23 cellular contexts compared by ENCODE assay signal in genomic region chr10:93081834-93082233, GRCh38. TPM values are rescaled to one million over a fixed set of nuclear protein-coding genes. Genes with fewer than 3 reads are reported as not detected.
A peak's percentile ranks its signal among the peaks of the same experiment; 100 is the strongest.
DNase-seq lines count a peak whose midpoint lies in the region; ATAC-seq and TF ChIP-seq lines count a peak whose summit lies in the region.
"Had no signal": no experiment of that assay in that cellular context is flagged by ENCODE, and none has a peak within 500 bp of the region (broad histone marks: within the 10 kb centered on the region; RNA-seq: fewer than 3 reads in every experiment).

No MANE protein-coding gene starts in this region.

- POLR2A ChIA-PET in WTC11 (lab: Charles Lee): no interaction called here

- H3K27me3 Mint-ChIP-seq in osteocyte (ENCODE audit: unreplicated experiment) (peaks cover 3% of the 10 kb centered on the region), WTC11 (ENCODE audit: low read depth) (peaks cover 32% of the 10 kb centered on the region)

- no peak overlapping the region for H3K27ac Mint-ChIP-seq in osteocyte (ENCODE audit: unreplicated experiment)
- no peak overlapping the region for H3K27ac Mint-ChIP-seq in WTC11
- H3K27ac Mint-ChIP-seq: activated CD8-positive, alpha-beta T cell treated with anti-CD3 and anti-CD28 coated beads for 36 hours; activated naive CD4-positive, alpha-beta T cell treated with anti-CD3 and anti-CD28 coated beads for 36 hours; neural progenitor cell; stimulated activated memory B cell treated with anti-CD40 and anti-IgM and Interleukin-4, amounts not matched to agents 10 μg/mL and 1 μg/mL and 100 μg/mL, for 72 hours had no signal

- H3K9me3 Mint-ChIP-seq in osteocyte (ENCODE audit: unreplicated experiment): no peaks in the 10 kb centered on the region
- no peaks in the 10 kb centered on the region; the same call in 1 of the 2 replicates for H3K9me3 Mint-ChIP-seq in WTC11
- H3K9me3 Mint-ChIP-seq: activated CD8-positive, alpha-beta T cell treated with anti-CD3 and anti-CD28 coated beads for 36 hours; activated naive CD4-positive, alpha-beta T cell treated with anti-CD3 and anti-CD28 coated beads for 36 hours; neural progenitor cell; stimulated activated memory B cell treated with anti-CD40 and anti-IgM and Interleukin-4, amounts not matched to agents 10 μg/mL and 1 μg/mL and 100 μg/mL, for 72 hours had no signal

- ATAC-seq in WTC11: no peak
- no peak for ATAC-seq in HG02798 (IDR thresholded peaks at IDR 0.05; ENCODE audit: poor library complexity, unreplicated experiment)
- ATAC-seq: activated CD8-positive, alpha-beta T cell treated with anti-CD3 and anti-CD28 coated beads for 36 hours; left ventricle myocardium superior; mucosa of descending colon; stimulated activated memory B cell treated with anti-CD40 and anti-IgM and Interleukin-4, amounts not matched to agents 10 μg/mL and 1 μg/mL and 100 μg/mL, for 72 hours had no signal

- no peaks in the 10 kb centered on the region for H3K36me3 ChIP-seq in H7 (replicated peaks; ENCODE audit: control insufficient read depth, insufficient read depth, low read length)
- H3K36me3 ChIP-seq: neural progenitor cell, prostate gland had no signal

- H3K4me1 Mint-ChIP-seq in osteocyte (ENCODE audit: unreplicated experiment) (peaks cover 18% of the 10 kb centered on the region), WTC11 (peaks cover 20% of the 10 kb centered on the region)

- CTCF ChIA-PET in WTC11 (lab: Charles Lee): interaction anchor here (0.8 to 1.5 kb wide), 2 partner anchors 267 to 271 kb away, joined by 3 to 4 read pairs; no protein-coding TSS in a partner anchor

- no peaks in the 10 kb centered on the region for H3K36me3 Mint-ChIP-seq in osteocyte (ENCODE audit: unreplicated experiment)
- H3K36me3 Mint-ChIP-seq in WTC11: no peaks in the 10 kb centered on the region
- H3K36me3 Mint-ChIP-seq: neural progenitor cell; stimulated activated memory B cell treated with anti-CD40 and anti-IgM and Interleukin-4, amounts not matched to agents 10 μg/mL and 1 μg/mL and 100 μg/mL, for 72 hours had no signal

- H3K4me3 ChIP-seq in H7 (ENCODE audit: insufficient read depth, low read depth, low read length): no peak overlapping the region
- H3K4me3 ChIP-seq: mucosa of descending colon, neural progenitor cell, prostate gland, skin epidermis had no signal

- DNase-seq in H7 (peak; percentile 12), SW480 (ENCODE audit: low spot score) (peak; percentile 37), glomerular visceral epithelial cell (ENCODE audit: extremely low spot score) (peak; percentile 75), osteocyte (ENCODE audit: extremely low spot score, unreplicated experiment) (peak; percentile 66), WTC11 (ENCODE audit: low spot score) (no peak), SIG-M5 treated with dmso at 0.1 percent for 504 hours (lab: John Stamatoyannopoulos, UW; ENCODE audit: unreplicated experiment) (no peak)
- no peak for DNase-seq in stimulated activated CD4-positive, alpha-beta T cell treated with anti-CD3 and anti-CD28 coated beads, Interleukin-1b, Interleukin-23, amount 100 ng/mL, for 48 hours
- DNase-seq: activated CD4-positive, CD25-positive, alpha-beta regulatory T cell treated with anti-CD3 and anti-CD28 coated beads, Interleukin-2, amount 50 U/mL, for 72 hours; activated CD8-positive, alpha-beta T cell treated with anti-CD3 and anti-CD28 coated beads for 36 hours; activated naive CD4-positive, alpha-beta T cell treated with anti-CD3 and anti-CD28 coated beads for 36 hours; activated T-cell treated with anti-CD3 and anti-CD28 coated beads, Interleukin-2, amount 50 U/mL, for 1 hour; aorta; DMS 273 treated with DMSO at 0.1 percent for 48 hours; Karpas-422; left ventricle myocardium superior; mucosa of descending colon; NCI-H187 treated with DMSO at 0.1 percent for 48 hours; NCI-H2227 treated with DMSO at 0.1 percent for 48 hours had no signal

- TF ChIP-seq CTCF in osteocyte (IDR thresholded peaks at IDR 0.05) (no peak), WTC11 (IDR thresholded peaks at IDR 0.05) (no peak)

- H3K4me3 Mint-ChIP-seq in osteocyte (ENCODE audit: unreplicated experiment) (no peak overlapping the region), WTC11 (no peak overlapping the region)
- H3K4me3 Mint-ChIP-seq: activated CD8-positive, alpha-beta T cell treated with anti-CD3 and anti-CD28 coated beads for 36 hours; activated naive CD4-positive, alpha-beta T cell treated with anti-CD3 and anti-CD28 coated beads for 36 hours; neural progenitor cell; stimulated activated memory B cell treated with anti-CD40 and anti-IgM and Interleukin-4, amounts not matched to agents 10 μg/mL and 1 μg/mL and 100 μg/mL, for 72 hours had no signal

- H3K27me3 ChIP-seq in H7 (ENCODE audit: control insufficient read depth, insufficient read depth, low read length): no peaks in the 10 kb centered on the region; the same call in 1 of the 2 replicates

TF ChIP-seq in WTC11, 78 proteins besides CTCF, POLR2A, EP300 and RAD21 (continues in another document):
- TF ChIP-seq FOXP4 (CRISPR knock-in tag; IDR thresholded peaks at IDR 0.05) (no peak), PRDM15 (CRISPR knock-in tag; IDR thresholded peaks at IDR 0.05) (no peak), ESRRA (CRISPR knock-in tag; IDR thresholded peaks at IDR 0.05; ENCODE audit: borderline replicate concordance) (no peak), ATF6 (CRISPR knock-in tag; IDR thresholded peaks at IDR 0.05) (no peak)

RNA-seq across cellular contexts. Expression of gene CYP26A1, which starts 8.1 kb away (rescaled TPM):
- total RNA-seq in H7 (2014; rRNA removed; shearing (Covaris generic)): 44.4 and 190 TPM in 2 replicates
- total RNA-seq in osteocyte (not detected in 2 replicates), WTC11 (2021) (2.1 to 3.4 TPM (median 3.1 TPM) in 3 replicates)
- total RNA-seq: activated CD8-positive, alpha-beta T cell treated with anti-CD3 and anti-CD28 coated beads for 36 hours; activated naive CD4-positive, alpha-beta T cell treated with anti-CD3 and anti-CD28 coated beads for 36 hours; aorta; left ventricle myocardium superior; mucosa of descending colon; prostate gland had no signal

RNA-seq across cellular contexts. Expression of gene CYP26C1, which starts 21.2 kb away (rescaled TPM):
- total RNA-seq in H7 (2014; rRNA removed; shearing (Covaris generic)): 0.26 and 0.28 TPM in 2 replicates
- total RNA-seq in osteocyte (0.08 TPM in 1 of 2 replicates, not detected in the other), WTC11 (2021) (0.07 to 0.11 TPM (median 0.11 TPM) in 3 replicates)
- total RNA-seq: activated CD8-positive, alpha-beta T cell treated with anti-CD3 and anti-CD28 coated beads for 36 hours; activated naive CD4-positive, alpha-beta T cell treated with anti-CD3 and anti-CD28 coated beads for 36 hours; left ventricle myocardium superior had no signal

Comparison
In these comparisons a context has a peak if more than half of its experiments do, and no peak if none do; other contexts are left out.
1. DNase-seq: peak in H7 (single experiment), SW480 (single experiment), glomerular visceral epithelial cell (single experiment) and osteocyte (single experiment); none in stimulated activated CD4-positive, alpha-beta T cell treated with anti-CD3 and anti-CD28 coated beads, Interleukin-1b, Interleukin-23, amount 100 ng/mL, for 48 hours (single experiment), WTC11 (single experiment) and SIG-M5 treated with dmso at 0.1 percent for 504 hours (single experiment).
2. RNA of gene CYP26A1, which starts 8.1 kb away (total RNA-seq): 44.4 to 190 TPM in H7; 2.1 to 3.4 TPM in WTC11 and not detected in osteocyte; every median in the first group is over 10 times any median in the second.